23 cellular contexts compared by ENCODE assay signal in genomic region chr10:30977385-30977784, GRCh38. TPM values are rescaled to one million over a fixed set of nuclear protein-coding genes. Genes with fewer than 3 reads are reported as not detected.
DNase-seq lines count a peak whose midpoint lies in the region; ATAC-seq, FAIRE-seq and TF ChIP-seq lines count a peak whose summit lies in the region.
"Had no signal": no experiment of that assay in that cellular context is flagged by ENCODE, and none has a peak within 500 bp of the region (broad histone marks: within the 10 kb centered on the region; RNA-seq: fewer than 3 reads in every experiment).

No MANE protein-coding gene starts in this region.

- H3K9me3 ChIP-seq in astrocyte (ENCODE audit: insufficient read depth, low read depth, low read length) (no peaks in the 10 kb centered on the region), T-helper 17 cell (ENCODE audit: control insufficient read depth, low read length, poor library complexity, severe bottlenecking) (no peaks in the 10 kb centered on the region)
- H3K9me3 ChIP-seq: SJCRH30 had no signal

- no peaks in the 10 kb centered on the region for H3K27me3 Mint-ChIP-seq in activated CD4-positive, alpha-beta T cell treated with anti-CD3 and anti-CD28 coated beads, Interleukin-2, amount 10 ng/mL, durations not matched to agents 24 days and 14 days
- H3K27me3 Mint-ChIP-seq in astrocyte (ENCODE audit: low read depth, unreplicated experiment) (no peaks in the 10 kb centered on the region), nephron progenitor cell (ENCODE audit: low read depth, poor library complexity) (peaks cover 2% of the 10 kb centered on the region), T-helper 17 cell (no peaks in the 10 kb centered on the region)
- H3K27me3 Mint-ChIP-seq: CD4-positive, alpha-beta T cell had no signal

- H3K27ac ChIP-seq in astrocyte (ENCODE audit: low read depth, low read length) = no peak overlapping the region
- H3K27ac ChIP-seq: 22Rv1, BLaER1, SJCRH30 had no signal

- no peak overlapping the region for H3K9ac ChIP-seq in astrocyte (ENCODE audit: low read length)
- H3K9ac ChIP-seq: BLaER1 had no signal

- H3K4me2 ChIP-seq in astrocyte (ENCODE audit: low read length) = no peak overlapping the region
- H3K4me2 ChIP-seq: BLaER1 had no signal

- H3K27ac Mint-ChIP-seq in activated CD4-positive, alpha-beta T cell treated with anti-CD3 and anti-CD28 coated beads, Interleukin-2, amount 10 ng/mL, durations not matched to agents 24 days and 14 days = no peak overlapping the region
- no peak overlapping the region for H3K27ac Mint-ChIP-seq in astrocyte (ENCODE audit: unreplicated experiment)
- peak overlapping the region; percentile 24 for H3K27ac Mint-ChIP-seq in nephron progenitor cell
- no peak overlapping the region for H3K27ac Mint-ChIP-seq in T-helper 17 cell
- H3K27ac Mint-ChIP-seq: CD4-positive, alpha-beta T cell had no signal

- no peaks in the 10 kb centered on the region for H4K20me1 ChIP-seq in astrocyte (ENCODE audit: insufficient read depth, low read length)
- H4K20me1 ChIP-seq: BLaER1 had no signal

- H3K79me2 ChIP-seq in astrocyte (ENCODE audit: insufficient read depth, low read length) = no peaks in the 10 kb centered on the region

- no peaks in the 10 kb centered on the region for H3K27me3 ChIP-seq in astrocyte (ENCODE audit: insufficient read depth, low read length)
- H3K27me3 ChIP-seq: BLaER1, SJCRH30 had no signal

- intact Hi-C loops in activated CD4-positive, alpha-beta T cell treated with anti-CD3 and anti-CD28 coated beads, Interleukin-2, amount 10 ng/mL, durations not matched to agents 24 days and 14 days (cut with micrococcal nuclease) = no loop called here

- ATAC-seq in T-helper 17 cell = no peak
- ATAC-seq in GM18867 (IDR thresholded peaks at IDR 0.05; ENCODE audit: unreplicated experiment) = no peak

- peaks cover 13% of the 10 kb centered on the region for H3K36me3 Mint-ChIP-seq in activated CD4-positive, alpha-beta T cell treated with anti-CD3 and anti-CD28 coated beads, Interleukin-2, amount 10 ng/mL, durations not matched to agents 24 days and 14 days (ENCODE audit: low read depth)
- peaks cover 14% of the 10 kb centered on the region for H3K36me3 Mint-ChIP-seq in astrocyte (ENCODE audit: low read depth, unreplicated experiment)
- H3K36me3 Mint-ChIP-seq in nephron progenitor cell (ENCODE audit: low read depth) = peaks cover 17% of the 10 kb centered on the region
- peaks cover 3% of the 10 kb centered on the region for H3K36me3 Mint-ChIP-seq in T-helper 17 cell (ENCODE audit: low read depth)

- TF ChIP-seq CTCF in astrocyte (IDR thresholded peaks at IDR 0.05; ENCODE audit: insufficient read depth, low read depth, low read length) (no peak), nephron progenitor cell (IDR thresholded peaks at IDR 0.05) (no peak)

- peaks cover 9% of the 10 kb centered on the region for H3K9me3 Mint-ChIP-seq in activated CD4-positive, alpha-beta T cell treated with anti-CD3 and anti-CD28 coated beads, Interleukin-2, amount 10 ng/mL, durations not matched to agents 24 days and 14 days
- H3K9me3 Mint-ChIP-seq in astrocyte (ENCODE audit: unreplicated experiment) (peaks cover 6% of the 10 kb centered on the region), nephron progenitor cell (peaks cover 15% of the 10 kb centered on the region)
- H3K9me3 Mint-ChIP-seq: CD4-positive, alpha-beta T cell had no signal

- H3K36me3 ChIP-seq in astrocyte (ENCODE audit: insufficient read depth, low read length) = no peaks in the 10 kb centered on the region
- H3K36me3 ChIP-seq: BLaER1, SJCRH30 had no signal

- peak; percentile 47 for FAIRE-seq in astrocyte (lab: Jason Lieb, UNC)
- FAIRE-seq: GM12892 had no signal

- peak; percentile 45 for DNase-seq in activated CD4-positive, alpha-beta T cell treated with anti-CD3 and anti-CD28 coated beads, Interleukin-2, amount 10 ng/mL, durations not matched to agents 24 days and 14 days
- DNase-seq in activated CD4-positive, alpha-beta T cell treated with anti-CD3 and anti-CD28 coated beads, Interleukin-2, amount 50 U/mL, for 1 hour = no peak
- DNase-seq in astrocyte (ENCODE audit: low read depth) (no peak), nephron progenitor cell (no peak), T-helper 17 cell (no peak), SIG-M5 treated with dmso at 0.1 percent for 504 hours (lab: John Stamatoyannopoulos, UW; ENCODE audit: unreplicated experiment) (no peak)
- DNase-seq in stimulated activated naive CD4-positive, alpha-beta T cell treated with Interleukin-2 at 50 U/mL for 16 hours (lab: John Stamatoyannopoulos, UW) = no peak
- DNase-seq: ACHN; CD4-positive, alpha-beta T cell; COR-L47; DND-41; KBM-7; NCI-H1105; NCI-H146; NCI-H2029; NCI-H226; NCI-H510A treated with DMSO at 0.1 percent for 48 hours; NCI-H748 treated with DMSO at 0.1 percent for 48 hours; SJCRH30 had no signal

- no peak overlapping the region for H2AFZ ChIP-seq in astrocyte (ENCODE audit: low read depth, low read length)

- no peaks in the 10 kb centered on the region for H3K4me1 ChIP-seq in astrocyte (ENCODE audit: insufficient read depth, low read length)
- H3K4me1 ChIP-seq: BLaER1 had no signal

- H3K4me3 Mint-ChIP-seq in activated CD4-positive, alpha-beta T cell treated with anti-CD3 and anti-CD28 coated beads, Interleukin-2, amount 10 ng/mL, durations not matched to agents 24 days and 14 days = no peak overlapping the region
- H3K4me3 Mint-ChIP-seq in astrocyte (ENCODE audit: unreplicated experiment) (no peak overlapping the region), nephron progenitor cell (no peak overlapping the region), T-helper 17 cell (no peak overlapping the region)
- H3K4me3 Mint-ChIP-seq: CD4-positive, alpha-beta T cell had no signal

- no peak overlapping the region for H3K4me3 ChIP-seq in astrocyte (ENCODE audit: insufficient read depth, low read depth, low read length)
- H3K4me3 ChIP-seq: BLaER1, SJCRH30 had no signal

- no peaks in the 10 kb centered on the region for H3K4me1 Mint-ChIP-seq in activated CD4-positive, alpha-beta T cell treated with anti-CD3 and anti-CD28 coated beads, Interleukin-2, amount 10 ng/mL, durations not matched to agents 24 days and 14 days
- H3K4me1 Mint-ChIP-seq in astrocyte (ENCODE audit: low read depth, unreplicated experiment) = no peaks in the 10 kb centered on the region
- peaks cover 20% of the 10 kb centered on the region for H3K4me1 Mint-ChIP-seq in nephron progenitor cell
- no peaks in the 10 kb centered on the region for H3K4me1 Mint-ChIP-seq in T-helper 17 cell

RNA-seq across cellular contexts. Expression of gene ZNF438, which starts 54.3 kb away (rescaled TPM):
- total RNA-seq in activated CD4-positive, alpha-beta T cell treated with anti-CD3 and anti-CD28 coated beads, Interleukin-2, amount 10 ng/mL, durations not matched to agents 24 days and 14 days = 2.4 and 3.2 TPM in 2 replicates
- total RNA-seq in astrocyte = 2.2 and 2.4 TPM in 2 replicates
- 1 to 10 TPM; 3.1 to 3.7 TPM for total RNA-seq in T-helper 17 cell
